Comparison of ENCODE assay signal across 15 cellular contexts in genomic region chr17:70976447-70976846, GRCh38.
A peak's percentile ranks its signal among the peaks of the same experiment; 100 is the strongest.
DNase-seq lines count a peak whose midpoint lies in the region; ATAC-seq lines count a peak whose summit lies in the region.
"Had no signal": no experiment of that assay in that cellular context is flagged by ENCODE, and none has a peak within 500 bp of the region (broad histone marks: within the 10 kb centered on the region; RNA-seq: fewer than 3 reads in every experiment).

No MANE protein-coding gene starts in this region.

- ATAC-seq in activated CD4-positive, CD25-positive, alpha-beta regulatory T cell treated with anti-CD3 and anti-CD28 coated beads, Interleukin-2, amount 50 U/mL, for 24 hours, result no peak
- ATAC-seq: HCT116 had no signal

- DNase-seq in NCI-H2029 treated with DMSO at 0.1 percent for 48 hours (lab: John Stamatoyannopoulos, UW), result peak; percentile 1
- DNase-seq in NCI-H2029 (lab: John Stamatoyannopoulos, UW), result no peak
- DNase-seq in NCI-H345 (lab: John Stamatoyannopoulos, UW), result peak; percentile 24
- DNase-seq in NCI-H345 treated with DMSO at 0.1 percent for 48 hours (lab: John Stamatoyannopoulos, UW; ENCODE audit: unreplicated experiment), result no peak
- peak; percentile 59 for DNase-seq in NCI-H748 (lab: John Stamatoyannopoulos, UW; ENCODE audit: unreplicated experiment)
- DNase-seq in dedifferentiated amniotic fluid mesenchymal stem cell (ENCODE audit: extremely low spot score), result no peak
- DNase-seq: 8988T; AML-193; Caco-2; CD8-positive, alpha-beta memory T cell; DMS79; GM23248; IMR-90 had no signal

Comparison
In these comparisons a context has a peak if more than half of its experiments do, and no peak if none do; other contexts are left out.
1. DNase-seq: peak in NCI-H2029 treated with DMSO at 0.1 percent for 48 hours (single experiment), NCI-H345 (single experiment) and NCI-H748 (single experiment); none in NCI-H2029 (single experiment), NCI-H345 treated with DMSO at 0.1 percent for 48 hours (single experiment) and dedifferentiated amniotic fluid mesenchymal stem cell (single experiment).